ENCODE assay signal across 8 cellular contexts in the genomic region with DNA sequence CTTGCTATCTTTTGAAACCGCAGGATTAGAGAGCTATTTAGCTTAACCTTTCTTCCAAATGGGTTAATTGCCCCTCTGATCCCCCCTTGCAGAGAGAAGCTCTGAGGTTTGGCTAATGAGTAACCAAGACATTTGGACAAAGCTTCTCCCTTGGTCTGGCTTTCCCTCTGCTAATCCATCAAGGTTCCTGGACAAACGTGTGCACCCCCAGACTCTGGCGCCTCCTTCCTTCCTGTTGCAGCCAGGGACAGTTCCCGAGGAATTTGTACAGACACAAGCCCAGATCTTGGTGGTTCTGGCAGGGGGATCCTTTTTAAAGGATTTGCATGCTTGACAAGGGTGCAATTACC. TPM values are rescaled to one million over a fixed set of nuclear protein-coding genes. Genes with fewer than 3 reads are reported as not detected.
DNase-seq lines count a peak whose midpoint lies in the region; ATAC-seq, FAIRE-seq and TF ChIP-seq lines count a peak whose summit lies in the region.

No MANE protein-coding gene starts in this region.

- no peak overlapping the region for H3K27ac Mint-ChIP-seq in activated CD4-positive, alpha-beta memory T cell treated with anti-CD3 and anti-CD28 coated beads, Interleukin-2, amount 10 ng/mL, durations not matched to agents 7 days and 5 days
- no peak overlapping the region for H3K27ac Mint-ChIP-seq in activated CD4-positive, alpha-beta memory T cell treated with anti-CD3 and anti-CD28 coated beads for 36 hours
- H3K27ac Mint-ChIP-seq in MCF 10A (ENCODE audit: low read depth, unreplicated experiment) = peak overlapping the region; percentile 94

- H3K36me3 ChIP-seq in right lobe of liver (no peaks in the 10 kb centered on the region), thoracic aorta (no peaks in the 10 kb centered on the region)

- no peak for DNase-seq in activated CD4-positive, alpha-beta memory T cell treated with anti-CD3 and anti-CD28 coated beads, Interleukin-2, amount 10 ng/mL, durations not matched to agents 7 days and 5 days
- DNase-seq in activated CD4-positive, alpha-beta memory T cell treated with anti-CD3 and anti-CD28 coated beads for 36 hours = no peak
- DNase-seq in MCF 10A (ENCODE audit: unreplicated experiment) = no peak
- no peak for DNase-seq in right lobe of liver
- DNase-seq in thoracic aorta (ENCODE audit: low spot score) = no peak
- DNase-seq in urothelium cell line (ENCODE audit: low spot score) = no peak
- DNase-seq in stimulated activated CD4-positive, alpha-beta T cell treated with anti-CD3 and anti-CD28 coated beads, Interleukin-4, amount 100 ng/mL, for 24 hours = no peak
- no peak for DNase-seq in NCI-H1092 (lab: John Stamatoyannopoulos, UW)

- intact Hi-C loops in activated CD4-positive, alpha-beta memory T cell treated with anti-CD3 and anti-CD28 coated beads for 36 hours (cut with micrococcal nuclease) = no loop called here
- intact Hi-C loops in MCF 10A (cut with micrococcal nuclease) (no loop called here), right lobe of liver (cut with DNase I) (loop anchor here (5.0 kb wide), 2 partner anchors 93 to 98 kb away; no protein-coding TSS in a partner anchor)

- no peak for TF ChIP-seq POLR2A in right lobe of liver (IDR thresholded peaks at IDR 0.05)

- H3K27ac ChIP-seq in right lobe of liver (peak overlapping the region in 2 of 3 donors; percentile 66 to 84), thoracic aorta (no peak overlapping the region)

- WGBS in right lobe of liver (ENCODE audit: insufficient coverage, low coverage, low lambda C conversion rate, missing lambda C conversion rate) = 25% methylated on average over 4 of the region's 4 CpGs

- peaks cover 54% of the 10 kb centered on the region for H3K4me1 Mint-ChIP-seq in activated CD4-positive, alpha-beta memory T cell treated with anti-CD3 and anti-CD28 coated beads, Interleukin-2, amount 10 ng/mL, durations not matched to agents 7 days and 5 days
- peaks cover 14% of the 10 kb centered on the region for H3K4me1 Mint-ChIP-seq in activated CD4-positive, alpha-beta memory T cell treated with anti-CD3 and anti-CD28 coated beads for 36 hours (ENCODE audit: low read depth)
- peaks cover 47% of the 10 kb centered on the region for H3K4me1 Mint-ChIP-seq in MCF 10A (ENCODE audit: insufficient read depth, unreplicated experiment)

- H3K9me3 Mint-ChIP-seq in activated CD4-positive, alpha-beta memory T cell treated with anti-CD3 and anti-CD28 coated beads, Interleukin-2, amount 10 ng/mL, durations not matched to agents 7 days and 5 days = no peaks in the 10 kb centered on the region
- no peaks in the 10 kb centered on the region for H3K9me3 Mint-ChIP-seq in activated CD4-positive, alpha-beta memory T cell treated with anti-CD3 and anti-CD28 coated beads for 36 hours
- no peaks in the 10 kb centered on the region for H3K9me3 Mint-ChIP-seq in MCF 10A (ENCODE audit: unreplicated experiment)

- TSS peak; percentile 43 for BruUV-seq in MCF 10A (replicated peaks; lab: Mats Ljungman, UMichigan)

- peaks cover 51% of the 10 kb centered on the region for H3K27me3 Mint-ChIP-seq in activated CD4-positive, alpha-beta memory T cell treated with anti-CD3 and anti-CD28 coated beads, Interleukin-2, amount 10 ng/mL, durations not matched to agents 7 days and 5 days
- peaks cover 34% of the 10 kb centered on the region for H3K27me3 Mint-ChIP-seq in activated CD4-positive, alpha-beta memory T cell treated with anti-CD3 and anti-CD28 coated beads for 36 hours
- H3K27me3 Mint-ChIP-seq in MCF 10A (ENCODE audit: insufficient read depth, unreplicated experiment) = no peaks in the 10 kb centered on the region

- H3K36me3 Mint-ChIP-seq in activated CD4-positive, alpha-beta memory T cell treated with anti-CD3 and anti-CD28 coated beads, Interleukin-2, amount 10 ng/mL, durations not matched to agents 7 days and 5 days (ENCODE audit: low read depth) = peaks cover 12% of the 10 kb centered on the region
- no peaks in the 10 kb centered on the region for H3K36me3 Mint-ChIP-seq in activated CD4-positive, alpha-beta memory T cell treated with anti-CD3 and anti-CD28 coated beads for 36 hours
- H3K36me3 Mint-ChIP-seq in MCF 10A (ENCODE audit: insufficient read depth, unreplicated experiment) = peaks cover 7% of the 10 kb centered on the region

- ATAC-seq in right lobe of liver = no peak
- no peak for ATAC-seq in thoracic aorta (ENCODE audit: insufficient number of reproducible peaks, low FRiP score, low read depth)

- H3K4me3 Mint-ChIP-seq in activated CD4-positive, alpha-beta memory T cell treated with anti-CD3 and anti-CD28 coated beads, Interleukin-2, amount 10 ng/mL, durations not matched to agents 7 days and 5 days = peak overlapping the region; percentile 73
- H3K4me3 Mint-ChIP-seq in activated CD4-positive, alpha-beta memory T cell treated with anti-CD3 and anti-CD28 coated beads for 36 hours = no peak overlapping the region
- H3K4me3 Mint-ChIP-seq in MCF 10A (ENCODE audit: unreplicated experiment) = peak overlapping the region; percentile 85

- CTCF ChIA-PET in activated CD4-positive, alpha-beta memory T cell treated with anti-CD3 and anti-CD28 coated beads, Interleukin-2, amount 10 ng/mL, durations not matched to agents 7 days and 5 days (lab: Charles Lee) = interaction anchor here (0.6 to 6.5 kb wide), 3 partner anchors 12 to 97 kb away, joined by 3 to 95 read pairs (median 4); no protein-coding TSS in a partner anchor
- CTCF ChIA-PET in activated CD4-positive, alpha-beta memory T cell treated with anti-CD3 and anti-CD28 coated beads for 36 hours (lab: Charles Lee) = interaction anchor here (1.5 to 2.6 kb wide), 2 partner anchors 17 to 95 kb away, joined by 3 to 23 read pairs; no protein-coding TSS in a partner anchor
- CTCF ChIA-PET in MCF 10A (lab: Yijun Ruan, JAX) = interaction anchor here (0.9 to 2.9 kb wide), 14 partner anchors 9 to 178 kb away, joined by 3 to 11 read pairs (median 5); no protein-coding TSS in a partner anchor

- TF ChIP-seq CTCF in MCF 10A (IDR thresholded peaks at IDR 0.05; ENCODE audit: unreplicated experiment) (no peak), right lobe of liver (IDR thresholded peaks at IDR 0.05) (no peak), thoracic aorta (IDR thresholded peaks at IDR 0.05) (no peak)

- H3K4me3 ChIP-seq in right lobe of liver = peak overlapping the region; percentile 70 to 77 (median 74)
- peak overlapping the region; percentile 80 for H3K4me3 ChIP-seq in thoracic aorta

- no peak for FAIRE-seq in urothelium cell line (lab: Jason Lieb, UNC)

- peaks cover 0 to 11% (median 4%) of the 10 kb centered on the region in 4 donors for H3K4me1 ChIP-seq in right lobe of liver
- peaks cover 2 to 28% of the 10 kb centered on the region in 2 donors for H3K4me1 ChIP-seq in thoracic aorta (ENCODE audit: control insufficient read depth in 1 of 2, low read depth in 2 of 2)

- POLR2A ChIA-PET in activated CD4-positive, alpha-beta memory T cell treated with anti-CD3 and anti-CD28 coated beads, Interleukin-2, amount 10 ng/mL, durations not matched to agents 7 days and 5 days (lab: Charles Lee) = interaction anchor here (0.9 to 2.0 kb wide), 4 partner anchors 9 to 103 kb away, joined by 3 to 7 read pairs (median 4); no protein-coding TSS in a partner anchor
- POLR2A ChIA-PET in activated CD4-positive, alpha-beta memory T cell treated with anti-CD3 and anti-CD28 coated beads for 36 hours (lab: Charles Lee) = no interaction called here
- POLR2A ChIA-PET in MCF 10A (lab: Yijun Ruan, JAX) = interaction anchor here (0.7 to 3.8 kb wide), 14 partner anchors 8 to 399 kb away, joined by 3 to 50 read pairs (median 7); a partner anchor contains a TSS

- no peaks in the 10 kb centered on the region for H3K27me3 ChIP-seq in right lobe of liver
- H3K27me3 ChIP-seq in thoracic aorta (replicated peaks; ENCODE audit: insufficient read depth) = no peaks in the 10 kb centered on the region

- H3K9me3 ChIP-seq in right lobe of liver (no peaks in the 10 kb centered on the region), thoracic aorta (no peaks in the 10 kb centered on the region)

RNA-seq across cellular contexts. Expression of a gene that starts 1.6 kb away (rescaled TPM):
- 10 to 100 TPM; 35.0 to 35.5 TPM for total RNA-seq in activated CD4-positive, alpha-beta memory T cell treated with anti-CD3 and anti-CD28 coated beads, Interleukin-2, amount 10 ng/mL, durations not matched to agents 7 days and 5 days
- 1 to 10 TPM; 6.5 to 6.8 TPM for total RNA-seq in activated CD4-positive, alpha-beta memory T cell treated with anti-CD3 and anti-CD28 coated beads for 36 hours
- total RNA-seq in MCF 10A (2022) (61.0 and 68.1 TPM in 2 replicates), right lobe of liver (10 to 100 TPM; 31.1 to 56.6 (median 39.2) TPM), thoracic aorta (10 to 100 TPM; 57.8 to 86.8 TPM)

RNA-seq across cellular contexts. Expression of a gene that starts 7.6 kb away (rescaled TPM):
- not detected for total RNA-seq in activated CD4-positive, alpha-beta memory T cell treated with anti-CD3 and anti-CD28 coated beads, Interleukin-2, amount 10 ng/mL, durations not matched to agents 7 days and 5 days
- not detected for total RNA-seq in activated CD4-positive, alpha-beta memory T cell treated with anti-CD3 and anti-CD28 coated beads for 36 hours
- total RNA-seq in MCF 10A (2022) (not detected in 2 replicates), right lobe of liver (not detected), thoracic aorta (not detected)

Comparison
In these comparisons a context has a peak if more than half of its experiments do, and no peak if none do; other contexts are left out.
1. H3K27ac ChIP-seq: peak in right lobe of liver (2 of 3); none in thoracic aorta (0 of 2).
2. intact Hi-C loops: an anchor here in right lobe of liver (5.0 kb wide); none called in activated CD4-positive, alpha-beta memory T cell treated with anti-CD3 and anti-CD28 coated beads for 36 hours and MCF 10A.